In genomic region chr1:147562819-147563218, GRCh38 we compare ENCODE assay signal across 35 cellular contexts.
"Had no signal": no experiment of that assay in that cellular context is flagged by ENCODE, and none has a peak within 500 bp of the region (broad histone marks: within the 10 kb centered on the region; RNA-seq: fewer than 3 reads in every experiment).

No MANE protein-coding gene starts in this region.

- H3K4me1 Mint-ChIP-seq: activated B cell treated with CpG ODN at 0.5 μM for 24 hours; activated CD4-positive, alpha-beta T cell treated with anti-CD3 and anti-CD28 coated beads, Interleukin-2, amount 10 ng/mL, durations not matched to agents 24 days and 14 days had no signal

- H3K9me3 ChIP-seq: adrenal gland, body of pancreas, breast epithelium had no signal

- H3K4me1 ChIP-seq: breast epithelium had no signal

- H3K27me3 ChIP-seq: adrenal gland, body of pancreas, brain microvascular endothelial cell, breast epithelium had no signal

- H3K4me3 Mint-ChIP-seq: activated B cell treated with CpG ODN at 0.5 μM for 24 hours; activated CD4-positive, alpha-beta memory T cell treated with anti-CD3 and anti-CD28 coated beads for 36 hours; activated CD4-positive, alpha-beta T cell treated with anti-CD3 and anti-CD28 coated beads, Interleukin-2, amount 10 ng/mL, durations not matched to agents 24 days and 14 days; activated CD8-positive, alpha-beta T cell treated with anti-CD3 and anti-CD28 coated beads for 36 hours; activated naive CD4-positive, alpha-beta T cell treated with anti-CD3 and anti-CD28 coated beads for 36 hours; activated naive CD8-positive, alpha-beta T cell treated with anti-CD3 and anti-CD28 coated beads, Interleukin-2, amount 10 ng/mL, durations not matched to agents 7 days and 5 days; activated T-cell treated with anti-CD3 and anti-CD28 coated beads, Interleukin-2, amount 50 U/mL, for 4 hours; activated T-cell treated with anti-CD3 and anti-CD28 coated beads, Interleukin-2, amount 50 U/mL, for 72 hours; activated T-helper 1 cell treated with anti-CD3 and anti-CD28 coated beads, Interleukin-12 subunit alpha, Interleukin-12 subunit beta, Interleukin-2, Interleukin-4 antibody, amounts not matched to agents 30 ng/mL and 10 ng/mL and 1 ng/mL, durations not matched to agents 14 hours and 24 hours and 36 hours; activated T-helper 17 cell treated with anti-CD3 and anti-CD28 coated beads, Interleukin-2, amount 50 U/mL, for 72 hours; T-helper 2 cell treated with Interferon-gamma antibody and Interleukin-4, amounts not matched to agents 5 μg/mL and 100 μg/mL, for 36 hours had no signal

- H3K36me3 Mint-ChIP-seq: activated CD4-positive, alpha-beta memory T cell treated with anti-CD3 and anti-CD28 coated beads for 36 hours had no signal

- H3K27ac ChIP-seq: adrenal gland, body of pancreas, brain microvascular endothelial cell, breast epithelium, VCaP had no signal

- H3K27me3 Mint-ChIP-seq: activated CD4-positive, alpha-beta memory T cell treated with anti-CD3 and anti-CD28 coated beads for 36 hours; activated CD8-positive, alpha-beta T cell treated with anti-CD3 and anti-CD28 coated beads for 36 hours; activated naive CD8-positive, alpha-beta T cell treated with anti-CD3 and anti-CD28 coated beads, Interleukin-2, amount 10 ng/mL, durations not matched to agents 7 days and 5 days had no signal

- H3K36me3 ChIP-seq: adrenal gland, brain microvascular endothelial cell, breast epithelium had no signal

- ATAC-seq: activated CD8-positive, alpha-beta T cell treated with anti-CD3 and anti-CD28 coated beads for 36 hours; activated naive CD4-positive, alpha-beta T cell treated with anti-CD3 and anti-CD28 coated beads, Interleukin-2, amount 50 U/mL, for 72 hours; activated T-cell treated with anti-CD3 and anti-CD28 coated beads, Interleukin-2, amount 50 U/mL, for 4 hours; activated T-cell treated with anti-CD3 and anti-CD28 coated beads, Interleukin-2, amount 50 U/mL, for 72 hours; activated T-helper 17 cell treated with anti-CD3 and anti-CD28 coated beads, Interleukin-2, amount 50 U/mL, for 72 hours; body of pancreas had no signal

- DNase-seq: activated B cell treated with CpG ODN at 0.5 μM for 24 hours; activated CD4-positive, alpha-beta memory T cell treated with anti-CD3 and anti-CD28 coated beads for 36 hours; activated CD4-positive, alpha-beta T cell treated with anti-CD3 and anti-CD28 coated beads for 4 hours; activated CD4-positive, alpha-beta T cell treated with anti-CD3 and anti-CD28 coated beads, Interleukin-2, amount 10 ng/mL, durations not matched to agents 24 days and 14 days; activated CD4-positive, alpha-beta T cell treated with anti-CD3 and anti-CD28 coated beads, Interleukin-2, amount 50 U/mL, for 1 hour; activated CD4-positive, alpha-beta T cell treated with anti-CD3 and anti-CD28 coated beads, Interleukin-2, amount 50 U/mL, for 4 hours; activated CD4-positive, CD25-positive, alpha-beta regulatory T cell treated with anti-CD3 and anti-CD28 coated beads, Interleukin-2, amount 50 U/mL, for 72 hours; activated CD8-positive, alpha-beta memory T cell treated with anti-CD3 and anti-CD28 coated beads, Interleukin-2, amount 50 U/mL, for 4 hours; activated CD8-positive, alpha-beta T cell treated with anti-CD3 and anti-CD28 coated beads for 36 hours; activated effector memory CD4-positive, alpha-beta T cell treated with anti-CD3 and anti-CD28 coated beads, Interleukin-2, amount 50 U/mL, for 16 hours; activated gamma-delta T cell treated with Interleukin-2 at 50 U/mL for 16 hours; activated naive CD4-positive, alpha-beta T cell; activated naive CD4-positive, alpha-beta T cell treated with anti-CD3 and anti-CD28 coated beads for 36 hours; activated naive CD4-positive, alpha-beta T cell treated with anti-CD3 and anti-CD28 coated beads, Interleukin-2, amount 50 U/mL, for 16 hours; activated naive CD8-positive, alpha-beta T cell treated with anti-CD3 and anti-CD28 coated beads, Interleukin-2, amount 10 ng/mL, durations not matched to agents 7 days and 5 days; activated T-cell treated with anti-CD3 and anti-CD28 coated beads for 4 hours; activated T-cell treated with anti-CD3 and anti-CD28 coated beads, Interleukin-2, amount 50 U/mL, for 1 hour; activated T-cell treated with anti-CD3 and anti-CD28 coated beads, Interleukin-2, amount 50 U/mL, for 4 hours; activated T-cell treated with anti-CD3 and anti-CD28 coated beads, Interleukin-2, amount 50 U/mL, for 72 hours; adrenal gland; amniotic stem cell; aorta; body of pancreas; brain microvascular endothelial cell; central memory CD4-positive, alpha-beta T cell; T-helper 2 cell; T-helper 9 cell had no signal

- H3K27ac Mint-ChIP-seq: activated B cell treated with CpG ODN at 0.5 μM for 24 hours; activated CD4-positive, alpha-beta memory T cell treated with anti-CD3 and anti-CD28 coated beads for 36 hours; activated CD4-positive, alpha-beta T cell treated with anti-CD3 and anti-CD28 coated beads, Interleukin-2, amount 10 ng/mL, durations not matched to agents 24 days and 14 days; activated CD8-positive, alpha-beta T cell treated with anti-CD3 and anti-CD28 coated beads for 36 hours; activated naive CD4-positive, alpha-beta T cell treated with anti-CD3 and anti-CD28 coated beads for 36 hours; activated naive CD4-positive, alpha-beta T cell treated with anti-CD3 and anti-CD28 coated beads, Interleukin-2, amount 50 U/mL, for 72 hours; activated naive CD8-positive, alpha-beta T cell treated with anti-CD3 and anti-CD28 coated beads, Interleukin-2, amount 10 ng/mL, durations not matched to agents 7 days and 5 days; activated T-cell treated with anti-CD3 and anti-CD28 coated beads, Interleukin-2, amount 50 U/mL, for 72 hours; activated T-helper 1 cell treated with anti-CD3 and anti-CD28 coated beads, Interleukin-12 subunit alpha, Interleukin-12 subunit beta, Interleukin-2, Interleukin-4 antibody, amounts not matched to agents 30 ng/mL and 10 ng/mL and 1 ng/mL, durations not matched to agents 14 hours and 24 hours and 36 hours; activated T-helper 17 cell treated with anti-CD3 and anti-CD28 coated beads, Interleukin-2, amount 50 U/mL, for 72 hours; T-helper 2 cell treated with Interferon-gamma antibody and Interleukin-4, amounts not matched to agents 5 μg/mL and 100 μg/mL, for 36 hours had no signal

- H3K4me3 ChIP-seq: adrenal gland, body of pancreas, breast epithelium had no signal

- FAIRE-seq: astrocyte, TTC549 had no signal
